ENCODE assay signal across 19 cellular contexts in genomic region chr6:131861356-131861755, GRCh38. TPM values are rescaled to one million over a fixed set of nuclear protein-coding genes. Genes with fewer than 3 reads are reported as not detected.
A peak's percentile ranks its signal among the peaks of the same experiment; 100 is the strongest.
DNase-seq lines count a peak whose midpoint lies in the region; ATAC-seq and TF ChIP-seq lines count a peak whose summit lies in the region.
"Had no signal": no experiment of that assay in that cellular context is flagged by ENCODE, and none has a peak within 500 bp of the region (broad histone marks: within the 10 kb centered on the region; RNA-seq: fewer than 3 reads in every experiment).

No MANE protein-coding gene starts in this region.

- H3K9me3 Mint-ChIP-seq in natural killer cell treated with Interleukin-12 subunit alpha and Interleukin-12 subunit beta and Interleukin-15 and Interleukin-18, amount 100 ng/mL, for 72 hours: no peaks in the 10 kb centered on the region
- H3K9me3 Mint-ChIP-seq: activated CD4-positive, alpha-beta T cell treated with anti-CD3 and anti-CD28 coated beads, Interleukin-2, amount 10 ng/mL, durations not matched to agents 24 days and 14 days; activated naive CD8-positive, alpha-beta T cell treated with anti-CD3 and anti-CD28 coated beads, Interleukin-2, amount 10 ng/mL, durations not matched to agents 7 days and 5 days; activated T-helper 17 cell treated with anti-CD3 and anti-CD28 coated beads, Interleukin-2, amount 50 U/mL, for 72 hours; stimulated activated naive CD8-positive, alpha-beta T cell treated with anti-CD3 and anti-CD28 coated beads, Interleukin-15, amount 100 ng/mL, for 72 hours; T-helper 1 cell treated with Interleukin-12 subunit alpha and Interleukin-12 subunit beta and Interleukin-4 antibody, amounts not matched to agents 30 μg/mL and 1 μg/mL, for 36 hours had no signal

- H3K27me3 Mint-ChIP-seq in natural killer cell treated with Interleukin-12 subunit alpha and Interleukin-12 subunit beta and Interleukin-15 and Interleukin-18, amount 100 ng/mL, for 72 hours: peaks cover 5 to 13% of the 10 kb centered on the region in 2 donors
- H3K27me3 Mint-ChIP-seq: activated CD4-positive, alpha-beta T cell treated with anti-CD3 and anti-CD28 coated beads, Interleukin-2, amount 10 ng/mL, durations not matched to agents 24 days and 14 days; activated T-helper 17 cell treated with anti-CD3 and anti-CD28 coated beads, Interleukin-2, amount 50 U/mL, for 72 hours had no signal

- TF ChIP-seq CTCF in astrocyte of the cerebellum (IDR thresholded peaks at IDR 0.05; ENCODE audit: low read depth, low read length, missing control alignments): no peak
- no peak for TF ChIP-seq CTCF in foreskin fibroblast (IDR thresholded peaks at IDR 0.05; ENCODE audit: low read depth, low read length)

- DNase-seq in HCEC 1CT: peak; percentile 64
- peak; percentile 11 for DNase-seq in astrocyte of the cerebellum (ENCODE audit: low read depth)
- peak; percentile 41 to 69 for DNase-seq in foreskin fibroblast
- no peak for DNase-seq in natural killer cell treated with Interleukin-12 subunit alpha and Interleukin-12 subunit beta and Interleukin-15 and Interleukin-18, amount 100 ng/mL, for 72 hours (ENCODE audit: low spot score)
- DNase-seq in HuH-7.5 (ENCODE audit: low spot score): no peak
- DNase-seq in activated T-cell treated with anti-CD3 and anti-CD28 coated beads, Interleukin-2, amount 50 U/mL, for 48 hours: no peak
- DNase-seq: activated CD4-positive, alpha-beta T cell treated with anti-CD3 and anti-CD28 coated beads, Interleukin-2, amount 10 ng/mL, durations not matched to agents 24 days and 14 days; activated naive CD8-positive, alpha-beta T cell treated with anti-CD3 and anti-CD28 coated beads, Interleukin-2, amount 10 ng/mL, durations not matched to agents 7 days and 5 days; C1 segment of cervical spinal cord; Calu3; left colon; NCI-H1930; spleen; stimulated activated CD4-positive, alpha-beta T cell treated with anti-CD3 and anti-CD28 coated beads, Interleukin-4, amount 100 ng/mL, for 24 hours; stimulated activated naive CD8-positive, alpha-beta T cell treated with anti-CD3 and anti-CD28 coated beads, Interleukin-15, amount 100 ng/mL, for 72 hours; upper lobe of left lung had no signal

- no peaks in the 10 kb centered on the region for H3K4me1 Mint-ChIP-seq in natural killer cell treated with Interleukin-12 subunit alpha and Interleukin-12 subunit beta and Interleukin-15 and Interleukin-18, amount 100 ng/mL, for 72 hours (ENCODE audit: low read depth in 2 of 2)
- H3K4me1 Mint-ChIP-seq: activated CD4-positive, alpha-beta T cell treated with anti-CD3 and anti-CD28 coated beads, Interleukin-2, amount 10 ng/mL, durations not matched to agents 24 days and 14 days; activated naive CD8-positive, alpha-beta T cell treated with anti-CD3 and anti-CD28 coated beads, Interleukin-2, amount 10 ng/mL, durations not matched to agents 7 days and 5 days; stimulated activated naive CD8-positive, alpha-beta T cell treated with anti-CD3 and anti-CD28 coated beads, Interleukin-15, amount 100 ng/mL, for 72 hours had no signal

- H3K4me3 ChIP-seq in astrocyte of the cerebellum (ENCODE audit: low read depth, low read length) (no peak overlapping the region), foreskin fibroblast (ENCODE audit: low read depth in 1 of 2, low read length in 2 of 2) (no peak overlapping the region)
- H3K4me3 ChIP-seq: spleen, upper lobe of left lung had no signal

- no peaks in the 10 kb centered on the region for H3K36me3 Mint-ChIP-seq in natural killer cell treated with Interleukin-12 subunit alpha and Interleukin-12 subunit beta and Interleukin-15 and Interleukin-18, amount 100 ng/mL, for 72 hours
- H3K36me3 Mint-ChIP-seq: activated naive CD8-positive, alpha-beta T cell treated with anti-CD3 and anti-CD28 coated beads, Interleukin-2, amount 10 ng/mL, durations not matched to agents 7 days and 5 days had no signal

- H3K27ac Mint-ChIP-seq in natural killer cell treated with Interleukin-12 subunit alpha and Interleukin-12 subunit beta and Interleukin-15 and Interleukin-18, amount 100 ng/mL, for 72 hours: no peak overlapping the region
- H3K27ac Mint-ChIP-seq: activated CD4-positive, alpha-beta T cell treated with anti-CD3 and anti-CD28 coated beads, Interleukin-2, amount 10 ng/mL, durations not matched to agents 24 days and 14 days; activated naive CD8-positive, alpha-beta T cell treated with anti-CD3 and anti-CD28 coated beads, Interleukin-2, amount 10 ng/mL, durations not matched to agents 7 days and 5 days; activated T-helper 17 cell treated with anti-CD3 and anti-CD28 coated beads, Interleukin-2, amount 50 U/mL, for 72 hours; stimulated activated naive CD8-positive, alpha-beta T cell treated with anti-CD3 and anti-CD28 coated beads, Interleukin-15, amount 100 ng/mL, for 72 hours; T-helper 1 cell treated with Interleukin-12 subunit alpha and Interleukin-12 subunit beta and Interleukin-4 antibody, amounts not matched to agents 30 μg/mL and 1 μg/mL, for 36 hours had no signal

- no peak overlapping the region for H3K4me3 Mint-ChIP-seq in natural killer cell treated with Interleukin-12 subunit alpha and Interleukin-12 subunit beta and Interleukin-15 and Interleukin-18, amount 100 ng/mL, for 72 hours
- H3K4me3 Mint-ChIP-seq: activated CD4-positive, alpha-beta T cell treated with anti-CD3 and anti-CD28 coated beads, Interleukin-2, amount 10 ng/mL, durations not matched to agents 24 days and 14 days; activated naive CD8-positive, alpha-beta T cell treated with anti-CD3 and anti-CD28 coated beads, Interleukin-2, amount 10 ng/mL, durations not matched to agents 7 days and 5 days; activated T-helper 17 cell treated with anti-CD3 and anti-CD28 coated beads, Interleukin-2, amount 50 U/mL, for 72 hours; stimulated activated naive CD8-positive, alpha-beta T cell treated with anti-CD3 and anti-CD28 coated beads, Interleukin-15, amount 100 ng/mL, for 72 hours; T-helper 1 cell treated with Interleukin-12 subunit alpha and Interleukin-12 subunit beta and Interleukin-4 antibody, amounts not matched to agents 30 μg/mL and 1 μg/mL, for 36 hours had no signal

- in situ Hi-C loops in astrocyte of the cerebellum (cut with HindIII; ENCODE audit: low sequenced_read_pairs): no loop called here

- ATAC-seq in natural killer cell treated with Interleukin-12 subunit alpha and Interleukin-12 subunit beta and Interleukin-15 and Interleukin-18, amount 100 ng/mL, for 72 hours: no peak
- ATAC-seq in GM21786 (IDR thresholded peaks at IDR 0.05; ENCODE audit: unreplicated experiment): no peak
- ATAC-seq: activated T-helper 17 cell treated with anti-CD3 and anti-CD28 coated beads, Interleukin-2, amount 50 U/mL, for 72 hours; left colon; stimulated activated naive CD8-positive, alpha-beta T cell treated with anti-CD3 and anti-CD28 coated beads, Interleukin-15, amount 100 ng/mL, for 72 hours had no signal

RNA-seq across cellular contexts. Expression of gene ENPP1, which starts 53.5 kb away (rescaled TPM):
- total RNA-seq in natural killer cell treated with Interleukin-12 subunit alpha and Interleukin-12 subunit beta and Interleukin-15 and Interleukin-18, amount 100 ng/mL, for 72 hours: 1 to 10 TPM; 1.0 to 9.5 TPM

Comparison
In these comparisons a context has a peak if more than half of its experiments do, and no peak if none do; other contexts are left out.
1. DNase-seq: peak in HCEC 1CT (single experiment), astrocyte of the cerebellum (single experiment) and foreskin fibroblast (2 of 2); none in natural killer cell treated with Interleukin-12 subunit alpha and Interleukin-12 subunit beta and Interleukin-15 and Interleukin-18, amount 100 ng/mL, for 72 hours (single experiment), HuH-7.5 (single experiment) and activated T-cell treated with anti-CD3 and anti-CD28 coated beads, Interleukin-2, amount 50 U/mL, for 48 hours (0 of 2).